In genomic region chr20:19889011-19889953, GRCh38 we compare ENCODE assay signal across 9 cellular contexts.
A peak's percentile ranks its signal among the peaks of the same experiment; 100 is the strongest.
DNase-seq lines count a peak whose midpoint lies in the region; ATAC-seq and TF ChIP-seq lines count a peak whose summit lies in the region.
"Had no signal": no experiment of that assay in that cellular context is flagged by ENCODE, and none has a peak within 500 bp of the region (broad histone marks: within the 10 kb centered on the region; RNA-seq: fewer than 3 reads in every experiment).

No MANE protein-coding gene starts in this region.

- H3K9me3 ChIP-seq in cardiac muscle cell (ENCODE audit: low read depth) = no peaks in the 10 kb centered on the region
- no peaks in the 10 kb centered on the region for H3K9me3 ChIP-seq in CD4-positive, alpha-beta T cell (ENCODE audit: control insufficient read depth, low read length)

- ATAC-seq in GM19328 (IDR thresholded peaks at IDR 0.05; ENCODE audit: unreplicated experiment) (no peak), HG02970 (IDR thresholded peaks at IDR 0.05; ENCODE audit: low FRiP score, unreplicated experiment) (no peak)
- no peak for ATAC-seq in activated CD4-positive, CD25-positive, alpha-beta regulatory T cell treated with anti-CD3 and anti-CD28 coated beads, Interleukin-2, amount 50 U/mL, for 24 hours
- ATAC-seq in CD4-positive, alpha-beta T cell (ENCODE audit: poor library complexity) = no peak

- no peaks in the 10 kb centered on the region for H3K36me3 ChIP-seq in cardiac muscle cell

- H3K4me3 Mint-ChIP-seq in CD4-positive, alpha-beta T cell = no peak overlapping the region

- no peak overlapping the region for H3K4me3 ChIP-seq in cardiac muscle cell
- H3K4me3 ChIP-seq: SK-N-MC had no signal

- H3K27ac Mint-ChIP-seq in CD4-positive, alpha-beta T cell = no peak overlapping the region

- CTCF ChIA-PET in CD4-positive, alpha-beta T cell (lab: Charles Lee) = no interaction called here

- no peaks in the 10 kb centered on the region for H3K9me3 Mint-ChIP-seq in CD4-positive, alpha-beta T cell

- no peaks in the 10 kb centered on the region for H3K4me1 Mint-ChIP-seq in CD4-positive, alpha-beta T cell (ENCODE audit: low read depth)

- intact Hi-C loops in CD4-positive, alpha-beta T cell (cut with DNase I, micrococcal nuclease) = no loop called here

- DNase-seq in DMS53 (lab: John Stamatoyannopoulos, UW) (peak; percentile 84), cardiac muscle cell (ENCODE audit: low read depth in 1 of 2, low spot score in 1 of 2) (peak in 1 of 2 donors; percentile 89), putamen (ENCODE audit: low spot score) (peak; percentile 57)
- DNase-seq in CD4-positive, alpha-beta T cell = no peak

- TF ChIP-seq CTCF in VCaP (conservative IDR thresholded peaks at IDR 0.05) = no peak
- no peak for TF ChIP-seq CTCF in cardiac muscle cell (IDR thresholded peaks at IDR 0.05; ENCODE audit: low read depth, low read length)
- TF ChIP-seq CTCF in CD4-positive, alpha-beta T cell (IDR thresholded peaks at IDR 0.05) = no peak

- POLR2A ChIA-PET in CD4-positive, alpha-beta T cell (lab: Charles Lee) = no interaction called here

- peak overlapping the region; percentile 78 for H3K27ac ChIP-seq in VCaP
- H3K27ac ChIP-seq in cardiac muscle cell = peak overlapping the region; percentile 68
- no peak overlapping the region for H3K27ac ChIP-seq in CD4-positive, alpha-beta T cell (ENCODE audit: low read depth, low read length)
- H3K27ac ChIP-seq: SK-N-MC had no signal

- H3K4me1 ChIP-seq in cardiac muscle cell (ENCODE audit: low read depth) = peaks cover 27% of the 10 kb centered on the region

- H3K27me3 ChIP-seq in cardiac muscle cell = no peaks in the 10 kb centered on the region
- peaks cover 7% of the 10 kb centered on the region for H3K27me3 ChIP-seq in CD4-positive, alpha-beta T cell (ENCODE audit: control insufficient read depth, insufficient read depth, low read length)

- no peaks in the 10 kb centered on the region for H3K36me3 Mint-ChIP-seq in CD4-positive, alpha-beta T cell (ENCODE audit: low read depth)

- H3K27me3 Mint-ChIP-seq in CD4-positive, alpha-beta T cell = peaks cover 45% of the 10 kb centered on the region

Comparison
In these comparisons a context has a peak if more than half of its experiments do, and no peak if none do; other contexts are left out.
1. DNase-seq: peak in DMS53 (single experiment) and putamen (single experiment); none in CD4-positive, alpha-beta T cell (0 of 10).